ENCODE assay signal across 8 cellular contexts in the genomic region with DNA sequence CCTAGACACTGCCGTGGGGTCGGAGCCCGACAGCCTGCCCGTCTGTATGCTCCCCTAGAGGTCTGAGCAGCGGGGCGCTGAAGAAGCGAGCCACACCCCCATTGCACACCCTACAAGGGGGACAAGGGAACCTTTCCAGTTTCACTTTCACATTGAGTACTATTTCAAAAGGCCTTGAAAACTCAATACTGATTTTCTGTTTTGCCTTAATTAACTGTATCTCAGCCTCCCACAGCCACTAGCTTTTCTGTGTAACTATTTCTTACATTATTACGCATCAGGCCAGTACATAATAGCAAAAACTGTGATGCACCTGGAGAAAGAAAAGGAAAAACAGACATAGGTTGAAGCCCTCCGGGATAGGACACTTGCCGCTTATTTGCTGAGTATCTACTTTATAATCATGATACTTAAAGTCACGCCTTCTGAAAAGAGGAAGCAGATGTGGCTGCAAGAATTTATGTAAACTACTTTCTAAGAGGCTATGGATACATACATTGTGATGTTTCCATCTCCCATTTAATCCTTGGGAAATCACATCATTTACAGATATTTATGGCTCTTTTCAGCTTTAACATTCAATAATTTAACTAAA.
DNase-seq lines count a peak whose midpoint lies in the region; ATAC-seq lines count a peak whose summit lies in the region.

No MANE protein-coding gene starts in this region.

- peak; percentile 76 for ATAC-seq in HG02970 (IDR thresholded peaks at IDR 0.05; ENCODE audit: low FRiP score, unreplicated experiment)
- ATAC-seq in HG03108 (IDR thresholded peaks at IDR 0.05; ENCODE audit: unreplicated experiment), result no peak

- peak; percentile 43 for DNase-seq in ELR (ENCODE audit: low read depth)
- peak; percentile 37 for DNase-seq in SW480 (ENCODE audit: low spot score)
- DNase-seq in central memory CD4-positive, alpha-beta T cell, result peak; percentile 38
- DNase-seq in NCI-H82 treated with DMSO at 0.1 percent for 48 hours (lab: John Stamatoyannopoulos, UW; ENCODE audit: unreplicated experiment), result no peak
- no peak for DNase-seq in NCI-H1105 treated with DMSO at 0.1 percent for 48 hours (lab: John Stamatoyannopoulos, UW)
- DNase-seq in inferior parietal cortex (ENCODE audit: extremely low spot score), result no peak

Comparison
In these comparisons a context has a peak if more than half of its experiments do, and no peak if none do; other contexts are left out.
1. DNase-seq: peak in ELR (single experiment), SW480 (single experiment) and central memory CD4-positive, alpha-beta T cell (single experiment); none in NCI-H82 treated with DMSO at 0.1 percent for 48 hours (single experiment), NCI-H1105 treated with DMSO at 0.1 percent for 48 hours (single experiment) and inferior parietal cortex (single experiment).